ENCODE assay signal across 8 cellular contexts in genomic region chr7:127392182-127392565, GRCh38. TPM values are rescaled to one million over a fixed set of nuclear protein-coding genes. Genes with fewer than 3 reads are reported as not detected.
DNase-seq lines count a peak whose midpoint lies in the region; ATAC-seq and TF ChIP-seq lines count a peak whose summit lies in the region.

No MANE protein-coding gene starts in this region.

- H3K27ac Mint-ChIP-seq in CD4-positive, alpha-beta memory T cell = peak overlapping the region; percentile 95 to 99 (median 96)
- H3K27ac Mint-ChIP-seq in T-helper 2 cell treated with Interferon-gamma antibody and Interleukin-4, amounts not matched to agents 5 μg/mL and 100 μg/mL, for 36 hours = peak overlapping the region; percentile 97
- peak overlapping the region; percentile 91 to 98 (median 96) for H3K27ac Mint-ChIP-seq in immature natural killer cell

- ATAC-seq in GM19328 (IDR thresholded peaks at IDR 0.05; ENCODE audit: unreplicated experiment) = peak; percentile 40

- no peaks in the 10 kb centered on the region for H3K27me3 ChIP-seq in CD4-positive, alpha-beta memory T cell (ENCODE audit: insufficient read depth, low read length)
- no peaks in the 10 kb centered on the region for H3K27me3 ChIP-seq in brain microvascular endothelial cell (replicated peaks)

- CTCF ChIA-PET in CD4-positive, alpha-beta memory T cell (lab: Charles Lee; ENCODE audit: partially characterized antibody) = interaction anchor here (0.6 to 4.6 kb wide), 13 partner anchors 9 to 193 kb away, joined by 3 to 38 read pairs (median 4); partner anchors contain the start of gene GCC1

- H3K4me1 ChIP-seq in CD4-positive, alpha-beta memory T cell (ENCODE audit: insufficient read depth, low read length) = peaks cover 51% of the 10 kb centered on the region

- peak overlapping the region; percentile 92 to 99 (median 95) for H3K4me3 Mint-ChIP-seq in CD4-positive, alpha-beta memory T cell
- peak overlapping the region; percentile 91 for H3K4me3 Mint-ChIP-seq in T-helper 2 cell treated with Interferon-gamma antibody and Interleukin-4, amounts not matched to agents 5 μg/mL and 100 μg/mL, for 36 hours
- peak overlapping the region; percentile 90 to 99 (median 95) for H3K4me3 Mint-ChIP-seq in immature natural killer cell

- H3K9me3 Mint-ChIP-seq in CD4-positive, alpha-beta memory T cell = no peaks in the 10 kb centered on the region
- no peaks in the 10 kb centered on the region for H3K9me3 Mint-ChIP-seq in T-helper 2 cell treated with Interferon-gamma antibody and Interleukin-4, amounts not matched to agents 5 μg/mL and 100 μg/mL, for 36 hours
- no peaks in the 10 kb centered on the region for H3K9me3 Mint-ChIP-seq in immature natural killer cell

- no peaks in the 10 kb centered on the region for H3K9me3 ChIP-seq in CD4-positive, alpha-beta memory T cell (ENCODE audit: control insufficient read depth in 1 of 2, low read length in 2 of 2)

- POLR2A ChIA-PET in CD4-positive, alpha-beta memory T cell (lab: Charles Lee; ENCODE audit: partially characterized antibody) = interaction anchor here (0.6 to 4.1 kb wide), 32 partner anchors 8 to 261 kb away, joined by 3 to 81 read pairs (median 6); partner anchors contain the start of genes ARF5, GCC1 and SND1

- peaks cover 22 to 49% of the 10 kb centered on the region in 2 donors for H3K36me3 Mint-ChIP-seq in CD4-positive, alpha-beta memory T cell
- H3K36me3 Mint-ChIP-seq in T-helper 2 cell treated with Interferon-gamma antibody and Interleukin-4, amounts not matched to agents 5 μg/mL and 100 μg/mL, for 36 hours (ENCODE audit: low read depth) = peaks cover 39% of the 10 kb centered on the region
- H3K36me3 Mint-ChIP-seq in immature natural killer cell = peaks cover 7 to 26% (median 15%) of the 10 kb centered on the region in 3 donors

- TF ChIP-seq CTCF in brain microvascular endothelial cell (IDR thresholded peaks at IDR 0.05; ENCODE audit: low read depth, low read length, missing control alignments) = no peak

- peak in 4 of 5 donors; percentile 73 to 80 (median 76) for DNase-seq in CD4-positive, alpha-beta memory T cell
- peak; percentile 16 for DNase-seq in HPDE6-E6E7 (ENCODE audit: extremely low spot score)
- DNase-seq in T-helper 2 cell treated with Interferon-gamma antibody and Interleukin-4, amounts not matched to agents 5 μg/mL and 100 μg/mL, for 36 hours (ENCODE audit: low spot score) = peak; percentile 69
- DNase-seq in brain microvascular endothelial cell = peak; percentile 25
- DNase-seq in immature natural killer cell = peak; percentile 71 to 77 (median 77)
- peak; percentile 65 for DNase-seq in stimulated activated CD4-positive, alpha-beta T cell treated with anti-CD3 and anti-CD28 coated beads, Interleukin-12 subunit alpha, Interleukin-12 subunit beta, amount 100 ng/mL, for 4 hours
- DNase-seq in GF-D8 (lab: John Stamatoyannopoulos, UW) = no peak

- intact Hi-C loops in CD4-positive, alpha-beta memory T cell (cut with micrococcal nuclease) = loop anchor here (1.0 to 5.0 kb wide), 7 partner anchors 22 to 259 kb away; partner anchors contain the start of gene GRM8

- H3K4me3 ChIP-seq in CD4-positive, alpha-beta memory T cell (ENCODE audit: low read length in 2 of 2) = peak overlapping the region; percentile 62 to 94
- peak overlapping the region; percentile 79 for H3K4me3 ChIP-seq in brain microvascular endothelial cell (ENCODE audit: low read depth, low read length)

- peaks cover 38 to 65% (median 48%) of the 10 kb centered on the region in 4 donors for H3K4me1 Mint-ChIP-seq in CD4-positive, alpha-beta memory T cell
- peaks cover 53% of the 10 kb centered on the region for H3K4me1 Mint-ChIP-seq in T-helper 2 cell treated with Interferon-gamma antibody and Interleukin-4, amounts not matched to agents 5 μg/mL and 100 μg/mL, for 36 hours (ENCODE audit: low read depth)
- H3K4me1 Mint-ChIP-seq in immature natural killer cell = peaks cover 56 to 66% of the 10 kb centered on the region in 2 donors

- in situ Hi-C loops in brain microvascular endothelial cell (cut with HindIII; ENCODE audit: low pct_ligation_motif_present, low sequenced_read_pairs) = no loop called here

- H3K36me3 ChIP-seq in CD4-positive, alpha-beta memory T cell (ENCODE audit: insufficient read depth, low read length) = peaks cover 5% of the 10 kb centered on the region
- peaks cover 3% of the 10 kb centered on the region for H3K36me3 ChIP-seq in brain microvascular endothelial cell (replicated peaks)

- no peaks in the 10 kb centered on the region for H3K27me3 Mint-ChIP-seq in CD4-positive, alpha-beta memory T cell
- H3K27me3 Mint-ChIP-seq in T-helper 2 cell treated with Interferon-gamma antibody and Interleukin-4, amounts not matched to agents 5 μg/mL and 100 μg/mL, for 36 hours (ENCODE audit: low read depth) = peaks cover 2% of the 10 kb centered on the region
- peaks cover 11 to 20% (median 18%) of the 10 kb centered on the region in 3 donors for H3K27me3 Mint-ChIP-seq in immature natural killer cell (ENCODE audit: low read depth in 3 of 3)

- peak overlapping the region; percentile 90 for H3K27ac ChIP-seq in CD4-positive, alpha-beta memory T cell (ENCODE audit: low read depth, low read length)
- peak overlapping the region; percentile 57 for H3K27ac ChIP-seq in brain microvascular endothelial cell

RNA-seq across cellular contexts. Expression of gene ZNF800, which starts 0.3 kb away (rescaled TPM):
- 10 to 100 TPM; 61.3 to 63.3 TPM for total RNA-seq in CD4-positive, alpha-beta memory T cell
- polyA plus RNA-seq in CD4-positive, alpha-beta memory T cell = 10 to 100 TPM; 25.6 to 59.4 TPM
- 10 to 100 TPM; 32.6 to 67.8 (median 33.4) TPM for polyA plus RNA-seq in immature natural killer cell
